In the genomic region with DNA sequence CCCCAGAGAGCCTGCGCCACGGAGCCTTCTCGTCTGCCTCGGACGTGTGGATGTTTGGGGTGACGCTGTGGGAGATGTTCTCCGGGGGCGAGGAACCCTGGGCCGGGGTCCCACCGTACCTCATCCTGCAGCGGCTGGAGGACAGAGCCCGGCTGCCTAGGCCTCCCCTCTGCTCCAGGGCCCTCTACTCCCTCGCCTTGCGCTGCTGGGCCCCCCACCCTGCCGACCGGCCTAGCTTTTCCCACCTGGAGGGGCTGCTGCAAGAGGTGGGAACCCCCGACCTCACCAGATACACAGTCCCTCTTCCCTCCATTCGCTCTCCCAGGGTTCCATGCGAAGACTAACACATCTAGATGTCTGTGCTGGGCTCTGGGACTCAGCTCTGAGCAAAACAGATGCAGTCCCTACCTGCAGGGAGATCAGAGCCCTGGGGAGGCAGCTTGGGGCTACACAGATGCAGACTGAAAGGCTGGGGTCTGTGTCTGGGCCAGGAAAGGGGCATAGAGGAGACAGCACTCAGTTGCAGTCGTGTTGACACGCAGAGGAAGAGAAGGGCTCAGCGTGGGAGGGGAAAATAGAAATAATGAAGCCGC, we compare ENCODE assay signal across 10 cellular contexts. TPM values are rescaled to one million over a fixed set of nuclear protein-coding genes. Genes with fewer than 3 reads are reported as not detected.
A peak's percentile ranks its signal among the peaks of the same experiment; 100 is the strongest.
DNase-seq lines count a peak whose midpoint lies in the region; TF ChIP-seq lines count a peak whose summit lies in the region.
"Had no signal": no experiment of that assay in that cellular context is flagged by ENCODE, and none has a peak within 500 bp of the region (broad histone marks: within the 10 kb centered on the region; RNA-seq: fewer than 3 reads in every experiment).

No MANE protein-coding gene starts in this region.

- TF ChIP-seq POLR2A in esophagus muscularis mucosa (IDR thresholded peaks at IDR 0.05; ENCODE audit: low read depth) (no peak), sigmoid colon (IDR thresholded peaks at IDR 0.05) (no peak)

- no peak for TF ChIP-seq CTCF in GM06990 (IDR thresholded peaks at IDR 0.05; ENCODE audit: insufficient read depth, low read length, poor library complexity, severe bottlenecking)
- TF ChIP-seq CTCF in OCI-LY3 (IDR thresholded peaks at IDR 0.05; ENCODE audit: low read depth, low read length), result no peak
- no peak for TF ChIP-seq CTCF in esophagus muscularis mucosa (IDR thresholded peaks at IDR 0.05)
- TF ChIP-seq CTCF in sigmoid colon (IDR thresholded peaks at IDR 0.05), result no peak

- intact Hi-C loops in esophagus muscularis mucosa (cut with DNase I), result no loop called here
- intact Hi-C loops in sigmoid colon (cut with DNase I), result loop anchor here (5.0 kb wide), 1 partner anchor 178 kb away; a partner anchor contains a TSS

- H3K9me3 ChIP-seq in OCI-LY3 (ENCODE audit: insufficient read depth, low read length) (no peaks in the 10 kb centered on the region), esophagus muscularis mucosa (no peaks in the 10 kb centered on the region), sigmoid colon (no peaks in the 10 kb centered on the region)

- WGBS in esophagus muscularis mucosa, result 70% methylated on average over 10 of the region's 23 CpGs
- 60 to 87% methylated on average over 23 of the region's 23 CpGs for WGBS in sigmoid colon, 2 donors

- H3K9ac ChIP-seq in OCI-LY3 (ENCODE audit: low read length), result peak overlapping the region; percentile 67

- H3K79me2 ChIP-seq in OCI-LY3 (ENCODE audit: low read length), result no peaks in the 10 kb centered on the region

- H3K36me3 ChIP-seq in GM06990 (ENCODE audit: control insufficient read depth, insufficient read depth, low read length) (peaks cover 5% of the 10 kb centered on the region; the same call in 1 of the 2 replicates), OCI-LY3 (replicated peaks; ENCODE audit: low read depth, low read length) (no peaks in the 10 kb centered on the region), esophagus muscularis mucosa (peaks cover 11 to 36% (median 28%) of the 10 kb centered on the region in 4 donors), sigmoid colon (peaks cover 0 to 18% (median 7%) of the 10 kb centered on the region in 4 donors)

- DNase-seq in GM06990 (ENCODE audit: extremely low read depth, insufficient read length) (no peak), esophagus muscularis mucosa (ENCODE audit: extremely low spot score) (peak; percentile 64), sigmoid colon (no peak), NOMO-1 treated with dmso at 0.1 percent for 144 hours (lab: John Stamatoyannopoulos, UW; ENCODE audit: unreplicated experiment) (no peak), superior temporal gyrus (ENCODE audit: extremely low spot score) (no peak)
- DNase-seq in stimulated activated naive CD4-positive, alpha-beta T cell (lab: John Stamatoyannopoulos, UW), result no peak
- DNase-seq in stimulated activated CD4-positive, alpha-beta T cell treated with anti-CD3 and anti-CD28 coated beads, Interleukin-12 subunit alpha, Interleukin-12 subunit beta, amount 100 ng/mL, for 4 hours, result no peak
- DNase-seq: NCI-H446 had no signal

- no peak overlapping the region for H3K27ac ChIP-seq in OCI-LY3 (ENCODE audit: low read length)
- H3K27ac ChIP-seq in esophagus muscularis mucosa (replicated peaks in 1 of 4), result peak overlapping the region; percentile 59 to 72 (median 66)
- H3K27ac ChIP-seq in sigmoid colon, result peak overlapping the region; percentile 48 to 55 (median 50)

- H3K4me1 ChIP-seq in OCI-LY3 (ENCODE audit: low read length) (peaks cover 9% of the 10 kb centered on the region; the same call in 1 of the 2 replicates), esophagus muscularis mucosa (peaks cover 18 to 47% (median 40%) of the 10 kb centered on the region in 4 donors), sigmoid colon (peaks cover 2 to 34% (median 30%) of the 10 kb centered on the region in 4 donors)

- TF ChIP-seq EP300 in esophagus muscularis mucosa (IDR thresholded peaks at IDR 0.05) (no peak), sigmoid colon (IDR thresholded peaks at IDR 0.05) (no peak)

- peak overlapping the region; percentile 77 for H3K4me2 ChIP-seq in OCI-LY3 (ENCODE audit: low read length)

- H3K27me3 ChIP-seq in GM06990 (replicated peaks; ENCODE audit: control insufficient read depth, insufficient read depth, low read length) (no peaks in the 10 kb centered on the region; the same call in 1 of the 2 replicates), OCI-LY3 (ENCODE audit: low read depth, low read length) (no peaks in the 10 kb centered on the region), esophagus muscularis mucosa (no peaks in the 10 kb centered on the region), sigmoid colon (no peaks in the 10 kb centered on the region)

- peak overlapping the region; percentile 86; the same call in 1 of the 2 replicates for H2AFZ ChIP-seq in OCI-LY3 (ENCODE audit: low read depth, low read length)

- H3K4me3 ChIP-seq in GM06990 (replicated peaks; ENCODE audit: low read depth, low read length) (peak overlapping the region; percentile 64), OCI-LY3 (ENCODE audit: low read length) (peak overlapping the region; percentile 84), esophagus muscularis mucosa (peak overlapping the region; percentile 44 to 59 (median 49)), sigmoid colon (peak overlapping the region in 3 of 4 donors; percentile 39 to 49 (median 48))

- no peaks in the 10 kb centered on the region for H4K20me1 ChIP-seq in OCI-LY3 (ENCODE audit: insufficient read depth, low read length)

RNA-seq across cellular contexts. Expression of a gene that starts 3.7 kb away (rescaled TPM):
- 1 to 10 TPM; 2.9 to 7.5 (median 5.6) TPM for total RNA-seq in esophagus muscularis mucosa
- 1 to 10 TPM; 2.1 to 5.4 (median 3.4) TPM for total RNA-seq in sigmoid colon
- 10 to 100 TPM in 2 of 3 donors, 1 to 10 TPM in 1; 8.4 to 14.6 (median 10.4) TPM for polyA plus RNA-seq in sigmoid colon

RNA-seq across cellular contexts. Expression of a gene that starts 9.7 kb away (rescaled TPM):
- 10 to 100 TPM; 17.7 to 39.9 (median 24.3) TPM for total RNA-seq in esophagus muscularis mucosa
- total RNA-seq in sigmoid colon, result 10 to 100 TPM; 10.4 to 18.3 (median 14.2) TPM
- polyA plus RNA-seq in sigmoid colon, result 10 to 100 TPM; 11.6 to 27.2 (median 18.0) TPM

RNA-seq across cellular contexts. Expression of a gene that starts 19.3 kb away (rescaled TPM):
- 100 to 1,000 TPM in 1 of 4 donors, 10 to 100 TPM in 3; 59.6 to 121 (median 74.7) TPM for total RNA-seq in esophagus muscularis mucosa
- 100 to 1,000 TPM in 2 of 4 donors, 10 to 100 TPM in 2; 19.0 to 152 (median 99.7) TPM for total RNA-seq in sigmoid colon
- 100 to 1,000 TPM; 150 to 357 (median 235) TPM for polyA plus RNA-seq in sigmoid colon

RNA-seq across cellular contexts. Expression of a gene that starts 23.1 kb away (rescaled TPM):
- total RNA-seq in esophagus muscularis mucosa, result 10 to 100 TPM; 12.0 to 30.2 (median 19.0) TPM
- 10 to 100 TPM in 2 of 4 donors, 1 to 10 TPM in 2; 6.8 to 18.8 (median 10.4) TPM for total RNA-seq in sigmoid colon
- polyA plus RNA-seq in sigmoid colon, result 1 to 10 TPM in 1 of 3 donors, under 1 TPM in 2; 0.60 to 8.9 (median 0.69) TPM

RNA-seq across cellular contexts. Expression of a gene that starts 29.6 kb away (rescaled TPM):
- under 1 TPM in 1 of 4 donors, not detected in 3; 0.42 TPM for total RNA-seq in esophagus muscularis mucosa
- total RNA-seq in sigmoid colon, result not detected
- polyA plus RNA-seq in sigmoid colon, result not detected
- total RNA-seq: glomerular endothelial cell had no signal
